ENCODE assay signal across 8 cellular contexts in genomic region chr13:109074436-109074835, GRCh38.
"Had no signal": no experiment of that assay in that cellular context is flagged by ENCODE, and none has a peak within 500 bp of the region (broad histone marks: within the 10 kb centered on the region; RNA-seq: fewer than 3 reads in every experiment).

No MANE protein-coding gene starts in this region.

- FAIRE-seq: H1, HepG2 had no signal

- H3K4me2 ChIP-seq: GM23338 had no signal

- H3K27ac Mint-ChIP-seq: GM23338, IgD-negative memory B cell had no signal

- H3K27me3 Mint-ChIP-seq: IgD-negative memory B cell had no signal

- H3K36me3 Mint-ChIP-seq: IgD-negative memory B cell had no signal

- H3K4me3 Mint-ChIP-seq: GM23338, IgD-negative memory B cell had no signal

- H3K9me3 Mint-ChIP-seq: GM23338 had no signal

- ATAC-seq: GM23338, HepG2 had no signal

- H3K4me3 ChIP-seq: GM23338 had no signal

- H3K27ac ChIP-seq: HL-60 had no signal

- DNase-seq: H7, HCEC 1CT, KBM-7 had no signal

- H3K4me1 Mint-ChIP-seq: GM23338 had no signal
